In the genomic region with DNA sequence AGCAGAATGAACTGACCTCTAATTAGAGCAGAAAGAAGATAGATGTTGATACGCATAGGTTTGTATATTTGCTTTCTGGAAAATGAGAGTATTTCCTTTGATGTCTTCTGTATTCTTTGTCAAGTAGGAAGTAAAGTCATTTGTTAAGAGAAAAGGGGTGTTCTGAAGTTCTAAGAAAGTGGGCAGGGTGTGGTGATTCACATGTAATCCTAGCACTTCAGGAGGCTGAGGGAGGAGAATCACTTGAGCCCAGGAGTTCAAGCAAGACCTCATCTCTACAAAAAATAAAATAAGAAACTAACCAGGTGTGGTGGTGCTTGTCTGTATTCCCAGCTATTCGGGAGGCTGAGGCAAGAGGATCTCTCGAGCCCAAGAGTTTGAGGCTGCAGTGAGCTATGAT, we compare ENCODE assay signal across 21 cellular contexts. TPM values are rescaled to one million over a fixed set of nuclear protein-coding genes. Genes with fewer than 3 reads are reported as not detected.
DNase-seq lines count a peak whose midpoint lies in the region; ATAC-seq lines count a peak whose summit lies in the region.
"Had no signal": no experiment of that assay in that cellular context is flagged by ENCODE, and none has a peak within 500 bp of the region (broad histone marks: within the 10 kb centered on the region; RNA-seq: fewer than 3 reads in every experiment).

No MANE protein-coding gene starts in this region.

- no peak for DNase-seq in activated naive CD4-positive, alpha-beta T cell (lab: John Stamatoyannopoulos, UW)
- DNase-seq in MV-4-11 (lab: John Stamatoyannopoulos, UW) (peak; percentile 48), COLO668 (lab: John Stamatoyannopoulos, UW; ENCODE audit: unreplicated experiment) (no peak), AG08395 (ENCODE audit: low spot score) (no peak)
- DNase-seq in activated naive CD8-positive, alpha-beta T cell treated with anti-CD3 and anti-CD28 coated beads, Interleukin-2, amount 10 ng/mL, durations not matched to agents 7 days and 5 days: no peak
- DNase-seq in stimulated activated naive CD8-positive, alpha-beta T cell treated with anti-CD3 and anti-CD28 coated beads, Interleukin-15, amount 100 ng/mL, for 72 hours: no peak
- DNase-seq: activated CD8-positive, alpha-beta memory T cell treated with anti-CD3 and anti-CD28 coated beads, Interleukin-2, amount 50 U/mL, for 4 hours; amniotic stem cell; central memory CD4-positive, alpha-beta T cell; effector CD8-positive, alpha-beta T cell; glutamatergic neuron; H7; left lung; NCI-H1930; NCI-H446; NK-92 treated with Interleukin-12 subunit alpha and Interleukin-12 subunit beta, amount 100 ng/mL, for 24 hours had no signal

- ATAC-seq in activated naive CD8-positive, alpha-beta T cell treated with anti-CD3 and anti-CD28 coated beads, Interleukin-2, amount 10 ng/mL, durations not matched to agents 7 days and 5 days (ENCODE audit: low read depth): peak; percentile 41
- no peak for ATAC-seq in stimulated activated naive CD8-positive, alpha-beta T cell treated with anti-CD3 and anti-CD28 coated beads, Interleukin-15, amount 100 ng/mL, for 72 hours
- no peak for ATAC-seq in GM21526 (IDR thresholded peaks at IDR 0.05; ENCODE audit: low FRiP score, unreplicated experiment)
- ATAC-seq: left lung, right lobe of liver had no signal

- H3K4me3 Mint-ChIP-seq in activated naive CD4-positive, alpha-beta T cell treated with anti-CD3 and anti-CD28 coated beads, Interleukin-2, amount 50 U/mL, for 24 hours: peak overlapping the region; percentile 73
- H3K4me3 Mint-ChIP-seq in activated naive CD8-positive, alpha-beta T cell treated with anti-CD3 and anti-CD28 coated beads, Interleukin-2, amount 10 ng/mL, durations not matched to agents 7 days and 5 days: peak overlapping the region; percentile 74
- peak overlapping the region; percentile 64 to 99 for H3K4me3 Mint-ChIP-seq in stimulated activated naive CD8-positive, alpha-beta T cell treated with anti-CD3 and anti-CD28 coated beads, Interleukin-15, amount 100 ng/mL, for 72 hours

- POLR2A ChIA-PET in activated naive CD8-positive, alpha-beta T cell treated with anti-CD3 and anti-CD28 coated beads, Interleukin-2, amount 10 ng/mL, durations not matched to agents 7 days and 5 days (lab: Charles Lee): interaction anchor here (1.2 to 3.4 kb wide), 2 partner anchors 11 to 25 kb away, joined by 3 to 18 read pairs; a partner anchor contains a TSS

- peak overlapping the region; percentile 82 for H3K27ac Mint-ChIP-seq in activated naive CD4-positive, alpha-beta T cell treated with anti-CD3 and anti-CD28 coated beads, Interleukin-2, amount 50 U/mL, for 24 hours
- H3K27ac Mint-ChIP-seq in activated naive CD8-positive, alpha-beta T cell treated with anti-CD3 and anti-CD28 coated beads, Interleukin-2, amount 10 ng/mL, durations not matched to agents 7 days and 5 days: peak overlapping the region; percentile 82
- H3K27ac Mint-ChIP-seq in stimulated activated naive CD8-positive, alpha-beta T cell treated with anti-CD3 and anti-CD28 coated beads, Interleukin-15, amount 100 ng/mL, for 72 hours: peak overlapping the region; percentile 19 to 33

- H3K36me3 Mint-ChIP-seq in activated naive CD4-positive, alpha-beta T cell treated with anti-CD3 and anti-CD28 coated beads, Interleukin-2, amount 50 U/mL, for 24 hours: peaks cover 3% of the 10 kb centered on the region
- H3K36me3 Mint-ChIP-seq in activated naive CD8-positive, alpha-beta T cell treated with anti-CD3 and anti-CD28 coated beads, Interleukin-2, amount 10 ng/mL, durations not matched to agents 7 days and 5 days: peaks cover 33% of the 10 kb centered on the region

- no peaks in the 10 kb centered on the region for H3K9me3 Mint-ChIP-seq in activated naive CD4-positive, alpha-beta T cell treated with anti-CD3 and anti-CD28 coated beads, Interleukin-2, amount 50 U/mL, for 24 hours
- H3K9me3 Mint-ChIP-seq in activated naive CD8-positive, alpha-beta T cell treated with anti-CD3 and anti-CD28 coated beads, Interleukin-2, amount 10 ng/mL, durations not matched to agents 7 days and 5 days: no peaks in the 10 kb centered on the region
- no peaks in the 10 kb centered on the region for H3K9me3 Mint-ChIP-seq in stimulated activated naive CD8-positive, alpha-beta T cell treated with anti-CD3 and anti-CD28 coated beads, Interleukin-15, amount 100 ng/mL, for 72 hours

- no peaks in the 10 kb centered on the region for H3K27me3 Mint-ChIP-seq in activated naive CD4-positive, alpha-beta T cell treated with anti-CD3 and anti-CD28 coated beads, Interleukin-2, amount 50 U/mL, for 24 hours
- H3K27me3 Mint-ChIP-seq in activated naive CD8-positive, alpha-beta T cell treated with anti-CD3 and anti-CD28 coated beads, Interleukin-2, amount 10 ng/mL, durations not matched to agents 7 days and 5 days: no peaks in the 10 kb centered on the region
- H3K27me3 Mint-ChIP-seq in stimulated activated naive CD8-positive, alpha-beta T cell treated with anti-CD3 and anti-CD28 coated beads, Interleukin-15, amount 100 ng/mL, for 72 hours: no peaks in the 10 kb centered on the region

- peaks cover 48% of the 10 kb centered on the region for H3K4me1 Mint-ChIP-seq in activated naive CD4-positive, alpha-beta T cell treated with anti-CD3 and anti-CD28 coated beads, Interleukin-2, amount 50 U/mL, for 24 hours
- H3K4me1 Mint-ChIP-seq in activated naive CD8-positive, alpha-beta T cell treated with anti-CD3 and anti-CD28 coated beads, Interleukin-2, amount 10 ng/mL, durations not matched to agents 7 days and 5 days: peaks cover 37% of the 10 kb centered on the region
- H3K4me1 Mint-ChIP-seq in stimulated activated naive CD8-positive, alpha-beta T cell treated with anti-CD3 and anti-CD28 coated beads, Interleukin-15, amount 100 ng/mL, for 72 hours: peaks cover 41% of the 10 kb centered on the region

RNA-seq across cellular contexts. Expression of a gene that starts 2.8 kb away (rescaled TPM):
- 10 to 100 TPM; 50.3 to 53.8 TPM for total RNA-seq in activated naive CD8-positive, alpha-beta T cell treated with anti-CD3 and anti-CD28 coated beads, Interleukin-2, amount 10 ng/mL, durations not matched to agents 7 days and 5 days

RNA-seq across cellular contexts. Expression of a gene that starts 2.9 kb away (rescaled TPM):
- 10 to 100 TPM; 73.9 to 86.9 TPM for total RNA-seq in activated naive CD8-positive, alpha-beta T cell treated with anti-CD3 and anti-CD28 coated beads, Interleukin-2, amount 10 ng/mL, durations not matched to agents 7 days and 5 days

RNA-seq across cellular contexts. Expression of a gene that starts 10.8 kb away (rescaled TPM):
- total RNA-seq in activated naive CD8-positive, alpha-beta T cell treated with anti-CD3 and anti-CD28 coated beads, Interleukin-2, amount 10 ng/mL, durations not matched to agents 7 days and 5 days: 1 to 10 TPM; 8.1 TPM

RNA-seq across cellular contexts. Expression of a gene that starts 23.0 kb away (rescaled TPM):
- total RNA-seq in activated naive CD8-positive, alpha-beta T cell treated with anti-CD3 and anti-CD28 coated beads, Interleukin-2, amount 10 ng/mL, durations not matched to agents 7 days and 5 days: under 1 TPM in 1 of 2 experiments, not detected in 1; 0.34 TPM
- total RNA-seq: H7, left lung, mucosa of gallbladder, osteoblast, right lobe of liver had no signal

RNA-seq across cellular contexts. Expression of a gene that starts 45.0 kb away (rescaled TPM):
- total RNA-seq in activated naive CD8-positive, alpha-beta T cell treated with anti-CD3 and anti-CD28 coated beads, Interleukin-2, amount 10 ng/mL, durations not matched to agents 7 days and 5 days: not detected
- total RNA-seq: H7, osteoblast had no signal

Comparison
In these comparisons a context has a peak if more than half of its experiments do, and no peak if none do; other contexts are left out.
1. H3K27ac Mint-ChIP-seq: peak in every context shown above with its lines; median percentile 82 in activated naive CD4-positive, alpha-beta T cell treated with anti-CD3 and anti-CD28 coated beads, Interleukin-2, amount 50 U/mL, for 24 hours; 82 in activated naive CD8-positive, alpha-beta T cell treated with anti-CD3 and anti-CD28 coated beads, Interleukin-2, amount 10 ng/mL, durations not matched to agents 7 days and 5 days; 26 in stimulated activated naive CD8-positive, alpha-beta T cell treated with anti-CD3 and anti-CD28 coated beads, Interleukin-15, amount 100 ng/mL, for 72 hours.